ENCODE assay signal across 23 cellular contexts in the genomic region with DNA sequence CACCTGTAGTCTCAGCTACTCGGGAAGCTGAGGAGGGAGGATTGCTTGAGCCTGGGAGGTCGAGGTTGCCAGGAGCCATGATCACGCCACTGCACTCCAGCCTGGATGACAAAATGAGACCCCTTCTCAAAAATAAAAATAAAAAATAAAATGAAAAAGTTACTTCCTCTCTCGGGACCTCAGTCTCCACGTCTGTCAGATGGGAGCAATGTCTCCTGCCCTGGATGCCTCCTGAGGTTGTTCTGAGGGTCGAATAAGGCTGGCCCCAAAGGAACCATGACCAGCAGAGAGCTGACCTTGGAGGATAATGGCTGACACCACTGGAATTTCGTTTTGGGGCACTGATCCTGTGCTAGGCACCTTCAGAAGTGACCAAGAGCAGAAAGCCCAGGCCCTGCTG. TPM values are rescaled to one million over a fixed set of nuclear protein-coding genes. Genes with fewer than 3 reads are reported as not detected.
DNase-seq lines count a peak whose midpoint lies in the region; ATAC-seq, FAIRE-seq and TF ChIP-seq lines count a peak whose summit lies in the region.
"Had no signal": no experiment of that assay in that cellular context is flagged by ENCODE, and none has a peak within 500 bp of the region (broad histone marks: within the 10 kb centered on the region; RNA-seq: fewer than 3 reads in every experiment).

No MANE protein-coding gene starts in this region.

- no peak overlapping the region for H3K4me2 ChIP-seq in PC-9
- no peak overlapping the region for H3K4me2 ChIP-seq in H1 (ENCODE audit: insufficient read depth in 1 of 2, low read depth in 2 of 2, low read length in 2 of 2)
- H3K4me2 ChIP-seq: KMS-11 had no signal

- CTCF ChIA-PET in PC-9 (lab: Charles Lee) (interaction anchor here (0.7 to 1.1 kb wide), 2 partner anchors 13 to 41 kb away, joined by 6 to 9 read pairs; no protein-coding TSS in a partner anchor), H1 (lab: Charles Lee; ENCODE audit: partially characterized antibody) (interaction anchor here (0.5 to 2.6 kb wide), 4 partner anchors 9 to 1560 kb away, joined by 3 to 8 read pairs (median 3); no protein-coding TSS in a partner anchor)

- no peak overlapping the region for H3K14ac ChIP-seq in H1 (ENCODE audit: insufficient read length)

- H3K27me3 ChIP-seq in PC-9 (ENCODE audit: insufficient read depth, low read depth) (no peaks in the 10 kb centered on the region), H1 (replicated peaks in 1 of 4; ENCODE audit: control insufficient read depth in 3 of 4, extremely low read depth in 1 of 4, insufficient read depth in 3 of 4, low read length in 3 of 4) (no peaks in the 10 kb centered on the region)

- TF ChIP-seq RAD21 in H1 (IDR thresholded peaks at IDR 0.05 in 1 of 2, conservative IDR thresholded peaks at IDR 0.05 in 1 of 2; ENCODE audit: low read depth in 2 of 2, low read length in 2 of 2): no peak

- H3K79me2 ChIP-seq in PC-9 (ENCODE audit: low read depth): no peaks in the 10 kb centered on the region
- H3K79me2 ChIP-seq in H1 (ENCODE audit: control insufficient read depth in 1 of 2, insufficient read depth in 2 of 2, low read length in 2 of 2): no peaks in the 10 kb centered on the region

- no peak overlapping the region for H3K9ac ChIP-seq in H1 (replicated peaks in 1 of 4; ENCODE audit: extremely low read depth in 1 of 4, low read depth in 3 of 4, low read length in 3 of 4)
- H3K9ac ChIP-seq: KMS-11 had no signal

- H3K4me3 ChIP-seq in PC-9 (no peak overlapping the region), H1 (ENCODE audit: extremely low read depth in 1 of 4, insufficient read depth in 2 of 4, low read depth in 3 of 4, low read length in 4 of 4) (no peak overlapping the region)

- H3K36me3 ChIP-seq in PC-9 (ENCODE audit: low read depth): no peaks in the 10 kb centered on the region
- H3K36me3 ChIP-seq in H1 (ENCODE audit: control insufficient read depth in 2 of 4, insufficient read depth in 4 of 4, low read length in 3 of 4): no peaks in the 10 kb centered on the region

- H3K23me2 ChIP-seq in H1 (ENCODE audit: low read depth, low read length): no peaks in the 10 kb centered on the region

- H3K4me1 Mint-ChIP-seq in activated T-cell treated with anti-CD3 and anti-CD28 coated beads, Interleukin-2, amount 50 U/mL, for 24 hours (ENCODE audit: low read depth): no peaks in the 10 kb centered on the region
- no peaks in the 10 kb centered on the region for H3K4me1 Mint-ChIP-seq in activated T-cell treated with anti-CD3 and anti-CD28 coated beads, Interleukin-2, amount 50 U/mL, for 72 hours (ENCODE audit: low read depth)
- peaks cover 19% of the 10 kb centered on the region for H3K4me1 Mint-ChIP-seq in nephron

- TF ChIP-seq EP300 in H1 (IDR thresholded peaks at IDR 0.05; ENCODE audit: borderline replicate concordance in 1 of 2, low read depth in 2 of 2, low read length in 2 of 2): no peak

- TF ChIP-seq POLR2A in H1 (IDR thresholded peaks at IDR 0.05; ENCODE audit: control extremely low read depth in 1 of 2, low read depth in 2 of 2, low read length in 2 of 2): no peak

- H2BK120ac ChIP-seq in H1 (replicated peaks; ENCODE audit: low read depth, low read length): no peak overlapping the region

- H3K9me3 Mint-ChIP-seq in activated T-cell treated with anti-CD3 and anti-CD28 coated beads, Interleukin-2, amount 50 U/mL, for 24 hours: no peaks in the 10 kb centered on the region
- H3K9me3 Mint-ChIP-seq in activated T-cell treated with anti-CD3 and anti-CD28 coated beads, Interleukin-2, amount 50 U/mL, for 72 hours: no peaks in the 10 kb centered on the region
- H3K9me3 Mint-ChIP-seq in nephron: no peaks in the 10 kb centered on the region
- H3K9me3 Mint-ChIP-seq: CD8-positive, alpha-beta T cell had no signal

- peak overlapping the region; percentile 33 for H3K27ac Mint-ChIP-seq in activated T-cell treated with anti-CD3 and anti-CD28 coated beads, Interleukin-2, amount 50 U/mL, for 24 hours
- no peak overlapping the region for H3K27ac Mint-ChIP-seq in activated T-cell treated with anti-CD3 and anti-CD28 coated beads, Interleukin-2, amount 50 U/mL, for 72 hours
- peak overlapping the region; percentile 64 to 79 (median 69) for H3K27ac Mint-ChIP-seq in nephron
- H3K27ac Mint-ChIP-seq: CD8-positive, alpha-beta T cell had no signal

- peaks cover 27% of the 10 kb centered on the region for H3F3A ChIP-seq in PC-9 (ENCODE audit: insufficient read depth, low read depth)

- H2BK20ac ChIP-seq in H1 (ENCODE audit: low read length): no peak overlapping the region

- no peaks in the 10 kb centered on the region for H3K36me3 Mint-ChIP-seq in activated T-cell treated with anti-CD3 and anti-CD28 coated beads, Interleukin-2, amount 50 U/mL, for 24 hours (ENCODE audit: low read depth)
- H3K36me3 Mint-ChIP-seq in activated T-cell treated with anti-CD3 and anti-CD28 coated beads, Interleukin-2, amount 50 U/mL, for 72 hours (ENCODE audit: insufficient read depth in 2 of 2): no peaks in the 10 kb centered on the region
- H3K36me3 Mint-ChIP-seq in nephron (ENCODE audit: low read depth): no peaks in the 10 kb centered on the region
- H3K36me3 Mint-ChIP-seq: CD8-positive, alpha-beta T cell had no signal

- H2AFZ ChIP-seq in PC-9 (no peak overlapping the region), H1 (ENCODE audit: low read length) (no peak overlapping the region)

- no peak overlapping the region for H3K4ac ChIP-seq in H1 (replicated peaks; ENCODE audit: insufficient read length, low read depth, low read length)

- no peak overlapping the region for H3K4me3 Mint-ChIP-seq in activated T-cell treated with anti-CD3 and anti-CD28 coated beads, Interleukin-2, amount 50 U/mL, for 24 hours
- no peak overlapping the region for H3K4me3 Mint-ChIP-seq in activated T-cell treated with anti-CD3 and anti-CD28 coated beads, Interleukin-2, amount 50 U/mL, for 72 hours
- H3K4me3 Mint-ChIP-seq in nephron: no peak overlapping the region
- H3K4me3 Mint-ChIP-seq: CD8-positive, alpha-beta T cell had no signal

- TSS peak; percentile 5 for BruUV-seq in PC-9 (replicated peaks; lab: Mats Ljungman, UMichigan)

- H2BK12ac ChIP-seq in H1 (ENCODE audit: low read depth, low read length): no peak overlapping the region

- ATAC-seq in activated T-cell treated with anti-CD3 and anti-CD28 coated beads, Interleukin-2, amount 50 U/mL, for 72 hours (replicated peaks in 1 of 2): no peak
- no peak for ATAC-seq in HG03175 (IDR thresholded peaks at IDR 0.05; ENCODE audit: unreplicated experiment)
- ATAC-seq: CD8-positive, alpha-beta T cell; HCT116 had no signal

- no peaks in the 10 kb centered on the region for H3K27me3 Mint-ChIP-seq in activated T-cell treated with anti-CD3 and anti-CD28 coated beads, Interleukin-2, amount 50 U/mL, for 24 hours
- no peaks in the 10 kb centered on the region for H3K27me3 Mint-ChIP-seq in activated T-cell treated with anti-CD3 and anti-CD28 coated beads, Interleukin-2, amount 50 U/mL, for 72 hours (ENCODE audit: low read depth)
- H3K27me3 Mint-ChIP-seq in nephron (ENCODE audit: low read depth): no peaks in the 10 kb centered on the region

- H3K27ac ChIP-seq in PC-9 (no peak overlapping the region), H1 (ENCODE audit: low read depth, low read length) (no peak overlapping the region)
- H3K27ac ChIP-seq: 22Rv1, KMS-11 had no signal

- H3K9me3 ChIP-seq in PC-9 (ENCODE audit: insufficient read depth, low read depth): no peaks in the 10 kb centered on the region
- no peaks in the 10 kb centered on the region for H3K9me3 ChIP-seq in H1 (ENCODE audit: insufficient read depth in 2 of 2, low read depth in 1 of 2, low read length in 1 of 2)

- DNase-seq in activated T-cell treated with anti-CD3 and anti-CD28 coated beads, Interleukin-2, amount 50 U/mL, for 24 hours: no peak
- DNase-seq in activated T-cell treated with anti-CD3 and anti-CD28 coated beads, Interleukin-2, amount 50 U/mL, for 72 hours: no peak
- no peak for DNase-seq in PC-9
- no peak for DNase-seq in H1 (ENCODE audit: low read depth in 1 of 2, low spot score in 2 of 2)
- DNase-seq in urothelium cell line (ENCODE audit: low spot score): no peak
- no peak for DNase-seq in activated CD4-positive, alpha-beta T cell treated with anti-CD3 and anti-CD28 coated beads for 48 hours
- DNase-seq: ACHN; C1 segment of cervical spinal cord; CD8-positive, alpha-beta T cell; GOT3; MV-4-11; NCI-H1105 treated with DMSO at 0.1 percent for 48 hours; NCI-H2029 treated with DMSO at 0.1 percent for 48 hours; NCI-H226; NCI-H510A treated with DMSO at 0.1 percent for 48 hours; NCI-H748 treated with DMSO at 0.1 percent for 48 hours; SIG-M5 had no signal

- no peak overlapping the region for H2BK5ac ChIP-seq in H1 (ENCODE audit: low read depth, low read length)

- H3K4me1 ChIP-seq in PC-9 (replicated peaks; ENCODE audit: insufficient read depth) (peaks cover 21% of the 10 kb centered on the region), H1 (replicated peaks in 1 of 4; ENCODE audit: control insufficient read depth in 3 of 4, insufficient read depth in 4 of 4, low read length in 3 of 4) (peaks cover 0 to 4% (median 1%) of the 10 kb centered on the region in 4 experiments; a peak in 2 of 7 replicates)

- H2AK5ac ChIP-seq in H1 (ENCODE audit: low read depth, low read length): no peak overlapping the region

- no peaks in the 10 kb centered on the region for H3K79me1 ChIP-seq in H1 (ENCODE audit: low read depth, low read length)

- no peak overlapping the region for H4K5ac ChIP-seq in H1 (ENCODE audit: insufficient read length, low read depth, low read length)

- WGBS in H1 (ENCODE audit: extremely low coverage in 1 of 2, insufficient coverage in 1 of 2, insufficient read length in 1 of 2, insufficient replicate concordance in 2 of 2, low coverage in 1 of 2, low lambda C conversion rate in 2 of 2, missing lambda C conversion rate in 1 of 2), 2 experiments: 82% methylated on average over 7 of the region's 7 CpGs; no CpG with 5 or more reads in 1 of the 2 experiments

- H4K20me1 ChIP-seq in PC-9 (ENCODE audit: insufficient read depth) (no peaks in the 10 kb centered on the region), H1 (replicated peaks in 1 of 2; ENCODE audit: control insufficient read depth in 1 of 2, insufficient read depth in 2 of 2, low read length in 2 of 2) (no peaks in the 10 kb centered on the region)

- FAIRE-seq in H1 (lab: Jason Lieb, UNC): no peak
- no peak for FAIRE-seq in urothelium cell line (lab: Jason Lieb, UNC)
- FAIRE-seq: GM18507 had no signal

- intact Hi-C loops in PC-9 (cut with micrococcal nuclease; ENCODE audit: unreplicated experiment): no loop called here

- no peak overlapping the region for H3K18ac ChIP-seq in H1 (ENCODE audit: extremely low read depth, low read length)

- no peak overlapping the region for H3K56ac ChIP-seq in H1 (replicated peaks; ENCODE audit: insufficient read length, low read depth, low read length)

- H4K8ac ChIP-seq in H1 (ENCODE audit: extremely low read depth, insufficient read depth, low read length): peak overlapping the region; percentile 14; the same call in 1 of the 2 replicates

- POLR2A ChIA-PET in PC-9 (lab: Charles Lee; ENCODE audit: unreplicated experiment) (interaction anchor here (0.6 kb wide), 2 partner anchors 13 to 133 kb away, joined by 4 to 12 read pairs; no protein-coding TSS in a partner anchor), H1 (lab: Charles Lee; ENCODE audit: partially characterized antibody) (interaction anchor here (1.2 kb wide), 1 partner anchor 15 kb away, joined by 3 read pairs; no protein-coding TSS in a partner anchor)

- no peaks in the 10 kb centered on the region for H3K9me2 ChIP-seq in PC-9 (ENCODE audit: insufficient read depth)

- TF ChIP-seq CTCF in PC-9 (conservative IDR thresholded peaks at IDR 0.05) (no peak), H1 (IDR thresholded peaks at IDR 0.05; ENCODE audit: control extremely low read depth in 1 of 3, insufficient read depth in 1 of 3, low read depth in 1 of 3, low read length in 3 of 3) (no peak), nephron (IDR thresholded peaks at IDR 0.05; ENCODE audit: unreplicated experiment in 3 of 3) (no peak)

- H4K91ac ChIP-seq in H1 (replicated peaks; ENCODE audit: insufficient read length, low read length): no peak overlapping the region

- H2BK15ac ChIP-seq in H1 (ENCODE audit: low read length): no peak overlapping the region

- no peak overlapping the region for H3K23ac ChIP-seq in H1 (ENCODE audit: insufficient read length)

RNA-seq across cellular contexts. Expression of a gene that starts 13.6 kb away (rescaled TPM):
- total RNA-seq in activated T-cell treated with anti-CD3 and anti-CD28 coated beads, Interleukin-2, amount 50 U/mL, for 72 hours: 10 to 100 TPM; 19.5 to 21.3 TPM
- total RNA-seq in PC-9 (2021): 54.2 and 67.2 TPM in 2 replicates
- total RNA-seq in H1 (2021; fragmentation: NEBNext Ultra II Directional; extraction: Animal tissue kit (Norgen Biotek cat#: 25700)): 23.1 and 26.3 TPM in 2 replicates
- polyA plus RNA-seq in H1 (2011; rRNA removed): 8.6 and 12.3 TPM in 2 replicates
- polyA plus RNA-seq in H1 (2011; cell fraction: cytosol; rRNA removed): 9.7 TPM
- polyA plus RNA-seq in H1 (2011; cell fraction: nucleus; rRNA removed): 8.9 TPM
- 10.0 to 14.7 TPM (median 12.8 TPM) in 4 replicates for polyA plus RNA-seq in H1 (2012, experiment 1 of 2)
- 2.3 TPM for polyA plus RNA-seq in H1 (2012, experiment 2 of 2)
- polyA plus RNA-seq in H1 (2013, experiment 1 of 2): 11.1 TPM
- polyA plus RNA-seq in H1 (2013, experiment 2 of 2): 11.7 TPM
- polyA minus RNA-seq in H1 (2011; rRNA and poly(A)+ RNA removed): 18.2 and 19.2 TPM in 2 replicates
- 14.6 TPM for polyA minus RNA-seq in H1 (2011; cell fraction: cytosol; rRNA and poly(A)+ RNA removed)
- polyA minus RNA-seq in H1 (2011; cell fraction: nucleus; rRNA and poly(A)+ RNA removed): 19.4 TPM
